24 cellular contexts compared by ENCODE assay signal in the genomic region with DNA sequence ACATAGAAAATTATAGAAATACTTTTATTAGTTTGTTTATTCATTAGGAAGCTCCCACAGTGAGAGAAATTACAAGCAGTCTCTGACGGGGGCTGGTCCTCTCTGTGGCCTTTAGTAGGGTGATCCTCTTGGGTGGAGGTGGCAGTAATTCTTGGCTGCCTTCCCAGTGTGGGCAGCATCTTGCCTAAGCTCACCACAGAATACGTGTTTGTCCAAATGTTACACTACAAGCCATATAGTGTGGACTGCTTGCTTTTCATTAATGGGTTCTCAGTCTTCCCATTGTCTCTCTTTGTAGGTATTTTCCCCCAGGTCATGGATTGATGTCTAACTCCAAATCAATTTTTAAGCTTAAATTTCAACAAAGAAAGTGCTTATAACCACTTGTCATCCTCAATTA. TPM values are rescaled to one million over a fixed set of nuclear protein-coding genes. Genes with fewer than 3 reads are reported as not detected.
A peak's percentile ranks its signal among the peaks of the same experiment; 100 is the strongest.
DNase-seq lines count a peak whose midpoint lies in the region; ATAC-seq and TF ChIP-seq lines count a peak whose summit lies in the region.
"Had no signal": no experiment of that assay in that cellular context is flagged by ENCODE, and none has a peak within 500 bp of the region (broad histone marks: within the 10 kb centered on the region; RNA-seq: fewer than 3 reads in every experiment).

No MANE protein-coding gene starts in this region.

- ATAC-seq in RWPE2 (ENCODE audit: low read depth) (peak; percentile 6; the same call in 1 of the 3 replicates), HG03442 (IDR thresholded peaks at IDR 0.05; ENCODE audit: unreplicated experiment) (no peak), GM19397 (IDR thresholded peaks at IDR 0.05; ENCODE audit: unreplicated experiment) (no peak)
- ATAC-seq: A549; activated T-helper 17 cell treated with anti-CD3 and anti-CD28 coated beads, Interleukin-2, amount 50 U/mL, for 72 hours; pancreas; stimulated activated naive B cell treated with anti-CD40 and anti-IgM and Interleukin-4, amounts not matched to agents 10 μg/mL and 1 μg/mL and 100 μg/mL, for 72 hours; T-cell had no signal

- peak; percentile 15 for DNase-seq in NCI-H748 (lab: John Stamatoyannopoulos, UW; ENCODE audit: unreplicated experiment)
- DNase-seq in NCI-H748 treated with DMSO at 0.1 percent for 48 hours (lab: John Stamatoyannopoulos, UW), result no peak
- DNase-seq in RWPE2 (ENCODE audit: low spot score), result no peak
- DNase-seq in foreskin melanocyte, result peak; percentile 65
- no peak for DNase-seq in activated gamma-delta T cell (lab: John Stamatoyannopoulos, UW)
- no peak for DNase-seq in SK-N-DZ (ENCODE audit: low spot score)
- DNase-seq: activated CD4-positive, CD25-positive, alpha-beta regulatory T cell; amniotic stem cell; EL; endodermal cell; foreskin fibroblast; Kasumi-1; left ventricle myocardium inferior; NCI-H1930; NCI-H510A treated with DMSO at 0.1 percent for 48 hours; pancreas; stimulated activated naive B cell treated with anti-CD40 and anti-IgM and Interleukin-4, amounts not matched to agents 10 μg/mL and 1 μg/mL and 100 μg/mL, for 72 hours; T-cell had no signal

- TF ChIP-seq CTCF in RWPE2 (IDR thresholded peaks at IDR 0.05; ENCODE audit: poor library complexity, severe bottlenecking), result no peak

- peak overlapping the region; percentile 94 for H3K27ac ChIP-seq in RWPE2 (ENCODE audit: poor library complexity, severe bottlenecking)
- H3K27ac ChIP-seq: A549, left ventricle myocardium inferior, pancreas had no signal

- no peaks in the 10 kb centered on the region for H3K36me3 ChIP-seq in RWPE2 (ENCODE audit: low read depth)

- no peaks in the 10 kb centered on the region for H3K9me3 ChIP-seq in RWPE2 (ENCODE audit: severe bottlenecking)
- H3K9me3 ChIP-seq: A549, left ventricle myocardium inferior, pancreas, tibial nerve had no signal

- peaks cover 25% of the 10 kb centered on the region for H3K4me1 ChIP-seq in RWPE2 (ENCODE audit: insufficient read depth, poor library complexity, severe bottlenecking)

- H3K27me3 ChIP-seq in RWPE2 (ENCODE audit: insufficient read depth, poor library complexity, severe bottlenecking), result no peaks in the 10 kb centered on the region
- H3K27me3 ChIP-seq: pancreas, tibial nerve had no signal

- H3K4me3 ChIP-seq in RWPE2 (ENCODE audit: severe bottlenecking), result no peak overlapping the region
- H3K4me3 ChIP-seq: A549, left ventricle myocardium inferior, pancreas, skin epidermis, tibial nerve had no signal

RNA-seq across cellular contexts. Expression of gene ENDOD1, which starts 43.3 kb away (rescaled TPM):
- 5.9 and 7.3 TPM in 2 replicates for polyA plus RNA-seq in SK-N-DZ (2014; cell fraction: cytosol; rRNA removed)
- 2.0 and 3.1 TPM in 2 replicates for polyA plus RNA-seq in SK-N-DZ (2014; cell fraction: nucleus; rRNA removed)

Comparison
In these comparisons a context has a peak if more than half of its experiments do, and no peak if none do; other contexts are left out.
1. DNase-seq: peak in NCI-H748 (single experiment) and foreskin melanocyte (single experiment); none in NCI-H748 treated with DMSO at 0.1 percent for 48 hours (single experiment), RWPE2 (single experiment), activated gamma-delta T cell (single experiment) and SK-N-DZ (single experiment).